ENCODE assay signal across 14 cellular contexts in the genomic region with DNA sequence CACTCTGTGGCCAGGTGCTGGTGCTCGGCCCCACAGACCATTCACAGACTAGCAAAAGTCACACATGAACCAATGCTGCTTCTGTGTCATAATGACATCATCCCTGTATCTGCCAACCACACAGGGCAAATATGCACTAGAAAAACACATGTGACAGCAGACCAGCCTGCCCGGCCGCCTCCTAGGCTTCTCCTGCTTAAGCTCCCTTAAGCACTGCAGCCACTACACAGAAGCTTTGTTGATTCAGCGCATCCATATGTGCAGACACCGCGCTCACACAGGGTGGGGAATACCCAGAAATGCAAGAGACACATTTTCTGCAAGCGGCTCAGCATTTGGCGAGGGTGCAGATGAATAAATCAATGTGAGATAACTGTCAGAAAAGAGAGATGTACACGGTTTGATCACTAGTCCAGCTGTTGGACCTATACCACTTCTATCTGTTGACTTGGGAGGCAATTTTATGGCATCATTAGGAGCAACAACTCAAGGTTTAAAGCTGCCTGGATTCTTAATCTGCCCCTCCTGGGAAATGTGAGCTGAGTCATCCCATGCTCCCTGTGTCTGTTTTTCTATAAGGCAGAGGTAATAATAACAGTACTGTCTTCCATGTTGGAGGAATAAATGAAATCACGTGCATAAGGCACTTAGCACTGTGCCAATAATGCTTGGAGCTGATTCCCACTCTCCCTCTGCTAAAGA.
DNase-seq lines count a peak whose midpoint lies in the region; ATAC-seq lines count a peak whose summit lies in the region.
"Had no signal": no experiment of that assay in that cellular context is flagged by ENCODE, and none has a peak within 500 bp of the region (broad histone marks: within the 10 kb centered on the region; RNA-seq: fewer than 3 reads in every experiment).

No MANE protein-coding gene starts in this region.

- no peak overlapping the region for H3K4me3 Mint-ChIP-seq in activated T-cell treated with anti-CD3 and anti-CD28 coated beads, Interleukin-2, amount 50 U/mL, for 24 hours
- H3K4me3 Mint-ChIP-seq: nephron had no signal

- H3K27me3 Mint-ChIP-seq in activated T-cell treated with anti-CD3 and anti-CD28 coated beads, Interleukin-2, amount 50 U/mL, for 24 hours, result peaks cover 4% of the 10 kb centered on the region

- DNase-seq in NCI-H1417 (lab: John Stamatoyannopoulos, UW) (peak in 2 of 3 experiments; percentile 12 to 31), NCI-H1417 treated with DMSO at 0.1 percent for 48 hours (lab: John Stamatoyannopoulos, UW) (no peak), RKO (ENCODE audit: low spot score) (peak; percentile 33), foreskin melanocyte (peak; percentile 59), stromal cell of bone marrow (ENCODE audit: low read depth) (peak; percentile 63)
- DNase-seq in activated CD8-positive, alpha-beta memory T cell treated with anti-CD3 and anti-CD28 coated beads, Interleukin-2, amount 50 U/mL, for 48 hours, result no peak
- no peak for DNase-seq in activated T-cell treated with anti-CD3 and anti-CD28 coated beads, Interleukin-2, amount 50 U/mL, for 24 hours
- DNase-seq: activated T-cell treated with anti-CD3 and anti-CD28 coated beads for 4 hours; GF-D8; NCI-H187; Right ventricle myocardium superior; stimulated activated naive CD8-positive, alpha-beta T cell treated with anti-CD3 and anti-CD28 coated beads, Interleukin-15, Interleukin-2, amounts not matched to agents 100 U/mL and 50 U/mL, for 24 hours had no signal

- H3K36me3 Mint-ChIP-seq in activated T-cell treated with anti-CD3 and anti-CD28 coated beads, Interleukin-2, amount 50 U/mL, for 24 hours (ENCODE audit: low read depth), result no peaks in the 10 kb centered on the region

- ATAC-seq in HG03045 (IDR thresholded peaks at IDR 0.05; ENCODE audit: unreplicated experiment), result no peak
- ATAC-seq: stimulated activated naive CD8-positive, alpha-beta T cell treated with anti-CD3 and anti-CD28 coated beads, Interleukin-15, Interleukin-2, amounts not matched to agents 100 U/mL and 50 U/mL, for 24 hours had no signal

- no peak overlapping the region for H3K27ac Mint-ChIP-seq in activated T-cell treated with anti-CD3 and anti-CD28 coated beads, Interleukin-2, amount 50 U/mL, for 24 hours

- H3K4me1 Mint-ChIP-seq in activated T-cell treated with anti-CD3 and anti-CD28 coated beads, Interleukin-2, amount 50 U/mL, for 24 hours (ENCODE audit: low read depth), result no peaks in the 10 kb centered on the region

- no peaks in the 10 kb centered on the region for H3K9me3 Mint-ChIP-seq in activated T-cell treated with anti-CD3 and anti-CD28 coated beads, Interleukin-2, amount 50 U/mL, for 24 hours
- H3K9me3 Mint-ChIP-seq: nephron had no signal

Comparison
In these comparisons a context has a peak if more than half of its experiments do, and no peak if none do; other contexts are left out.
1. DNase-seq: peak in NCI-H1417 (2 of 3), RKO (single experiment), foreskin melanocyte (single experiment) and stromal cell of bone marrow (single experiment); none in NCI-H1417 treated with DMSO at 0.1 percent for 48 hours (single experiment), activated CD8-positive, alpha-beta memory T cell treated with anti-CD3 and anti-CD28 coated beads, Interleukin-2, amount 50 U/mL, for 48 hours (single experiment) and activated T-cell treated with anti-CD3 and anti-CD28 coated beads, Interleukin-2, amount 50 U/mL, for 24 hours (single experiment).